Comparison of ENCODE assay signal across 1 cellular context in genomic region chr5:139968547-139969261, GRCh38.
A peak's percentile ranks its signal among the peaks of the same experiment; 100 is the strongest.
TF ChIP-seq lines count a peak whose summit lies in the region.

No MANE protein-coding gene starts in this region.

TF ChIP-seq in K562, 482 proteins besides CTCF, POLR2A, EP300 and RAD21 (continued from another document):
- no peak for TF ChIP-seq HES1 (IDR thresholded peaks at IDR 0.05; ENCODE audit: low read depth)
- no peak for TF ChIP-seq POLR2AphosphoS5 (IDR thresholded peaks at IDR 0.05; ENCODE audit: control insufficient read depth, insufficient read depth, low read depth, low read length)
- TF ChIP-seq CBX3 (IDR thresholded peaks at IDR 0.05; ENCODE audit: borderline replicate concordance in 1 of 2, low read length in 2 of 2): peak in 1 of 2 experiments; percentile 31; a peak in 1 of 3 replicates
- no peak for TF ChIP-seq SETDB1 (IDR thresholded peaks at IDR 0.05; ENCODE audit: low read length)
TF ChIP-seq in K562: peak in this region for 52.
